ENCODE assay signal across 15 cellular contexts in genomic region chr2:42965196-42965595, GRCh38.
DNase-seq lines count a peak whose midpoint lies in the region; ATAC-seq and TF ChIP-seq lines count a peak whose summit lies in the region.
"Had no signal": no experiment of that assay in that cellular context is flagged by ENCODE, and none has a peak within 500 bp of the region (broad histone marks: within the 10 kb centered on the region; RNA-seq: fewer than 3 reads in every experiment).

No MANE protein-coding gene starts in this region.

- H3K27ac ChIP-seq in left ventricle myocardium inferior (replicated peaks) (peak overlapping the region; percentile 88), fibroblast of lung (ENCODE audit: insufficient read depth, low read length) (peak overlapping the region; percentile 69), sigmoid colon (peak overlapping the region in 3 of 4 donors; percentile 48 to 63 (median 55))
- H3K27ac ChIP-seq: SJSA1 had no signal

- H3K4me3 ChIP-seq in left ventricle myocardium inferior (no peak overlapping the region), fibroblast of lung (replicated peaks in 1 of 4; ENCODE audit: control extremely low read depth in 1 of 4, insufficient read depth in 1 of 4, low read depth in 3 of 4, low read length in 4 of 4) (no peak overlapping the region), sigmoid colon (no peak overlapping the region)
- H3K4me3 ChIP-seq: SJSA1, thyroid gland had no signal

- H3K27me3 ChIP-seq in left ventricle myocardium inferior (ENCODE audit: low read depth) (no peaks in the 10 kb centered on the region), fibroblast of lung (ENCODE audit: control insufficient read depth, insufficient read depth, low read length) (no peaks in the 10 kb centered on the region), sigmoid colon (no peaks in the 10 kb centered on the region)
- H3K27me3 ChIP-seq: SJSA1, thyroid gland had no signal

- no peak for ATAC-seq in left cardiac atrium
- ATAC-seq in activated CD8-positive, alpha-beta memory T cell treated with anti-CD3 and anti-CD28 coated beads, Interleukin-2, amount 10 ng/mL, durations not matched to agents 7 days and 5 days = no peak
- no peak for ATAC-seq in GM18907 (IDR thresholded peaks at IDR 0.05; ENCODE audit: unreplicated experiment)
- ATAC-seq in GM18505 (IDR thresholded peaks at IDR 0.05; ENCODE audit: unreplicated experiment) = no peak
- ATAC-seq: activated CD4-positive, CD25-positive, alpha-beta regulatory T cell treated with anti-CD3 and anti-CD28 coated beads, Interleukin-2, amount 50 U/mL, for 24 hours had no signal

- no peak for TF ChIP-seq CTCF in left ventricle myocardium inferior (IDR thresholded peaks at IDR 0.05; ENCODE audit: borderline replicate concordance)
- no peak for TF ChIP-seq CTCF in fibroblast of lung (conservative IDR thresholded peaks at IDR 0.05 in 1 of 2, IDR thresholded peaks at IDR 0.05 in 1 of 2; ENCODE audit: low read depth in 1 of 2, low read length in 2 of 2)
- no peak for TF ChIP-seq CTCF in sigmoid colon (IDR thresholded peaks at IDR 0.05)

- WGBS in sigmoid colon, 2 donors = 91 to 96% methylated on average over 4 of the region's 4 CpGs

- CTCF ChIA-PET in activated CD8-positive, alpha-beta memory T cell treated with anti-CD3 and anti-CD28 coated beads, Interleukin-2, amount 10 ng/mL, durations not matched to agents 7 days and 5 days (lab: Charles Lee) = interaction anchor here (0.9 to 1.3 kb wide), 3 partner anchors 9 to 264 kb away, joined by 3 to 5 read pairs (median 4); no protein-coding TSS in a partner anchor

- no peaks in the 10 kb centered on the region for H3K9me3 ChIP-seq in left ventricle myocardium inferior (replicated peaks)
- no peaks in the 10 kb centered on the region for H3K9me3 ChIP-seq in fibroblast of lung (ENCODE audit: control insufficient read depth, insufficient read depth, low read depth, low read length)
- H3K9me3 ChIP-seq in sigmoid colon = no peaks in the 10 kb centered on the region
- H3K9me3 ChIP-seq: SJSA1, thyroid gland had no signal

- DNase-seq in left ventricle myocardium inferior (no peak), left cardiac atrium (no peak), fibroblast of lung (ENCODE audit: low read depth in 2 of 2) (peak in 1 of 2 donors; percentile 21), sigmoid colon (no peak), COLO829 (ENCODE audit: low spot score) (no peak)
- no peak for DNase-seq in activated CD8-positive, alpha-beta memory T cell treated with anti-CD3 and anti-CD28 coated beads, Interleukin-2, amount 10 ng/mL, durations not matched to agents 7 days and 5 days
- DNase-seq: activated gamma-delta T cell treated with Interleukin-2 at 50 U/mL for 16 hours, cortex of kidney, NCI-H1694, NCI-H446 had no signal

- TF ChIP-seq POLR2A in sigmoid colon (IDR thresholded peaks at IDR 0.05) = no peak
- TF ChIP-seq POLR2A in GM18505 (IDR thresholded peaks at IDR 0.05; ENCODE audit: borderline replicate concordance, extremely low read depth, insufficient read depth, insufficient read length) = no peak

- no peak overlapping the region for H3K27ac Mint-ChIP-seq in activated CD8-positive, alpha-beta memory T cell treated with anti-CD3 and anti-CD28 coated beads, Interleukin-2, amount 10 ng/mL, durations not matched to agents 7 days and 5 days

- peak overlapping the region; percentile 49 for H3K4me2 ChIP-seq in fibroblast of lung (ENCODE audit: extremely low read depth, insufficient read depth, low read length)

- intact Hi-C loops in left ventricle myocardium inferior (cut with micrococcal nuclease) (no loop called here), left cardiac atrium (cut with DNase I) (no loop called here), sigmoid colon (cut with DNase I) (no loop called here)

- no peak overlapping the region for H3K9ac ChIP-seq in fibroblast of lung (ENCODE audit: insufficient read depth, low read length)

- H3K9me3 Mint-ChIP-seq in activated CD8-positive, alpha-beta memory T cell treated with anti-CD3 and anti-CD28 coated beads, Interleukin-2, amount 10 ng/mL, durations not matched to agents 7 days and 5 days (ENCODE audit: low read depth) = no peaks in the 10 kb centered on the region

- H3K4me1 Mint-ChIP-seq in activated CD8-positive, alpha-beta memory T cell treated with anti-CD3 and anti-CD28 coated beads, Interleukin-2, amount 10 ng/mL, durations not matched to agents 7 days and 5 days = peaks cover 10% of the 10 kb centered on the region

- no peaks in the 10 kb centered on the region for H3K36me3 ChIP-seq in left ventricle myocardium inferior
- no peaks in the 10 kb centered on the region for H3K36me3 ChIP-seq in fibroblast of lung (ENCODE audit: control insufficient read depth, insufficient read depth, low read length)
- H3K36me3 ChIP-seq in sigmoid colon = no peaks in the 10 kb centered on the region
- H3K36me3 ChIP-seq: SJSA1, thyroid gland had no signal

- H4K20me1 ChIP-seq in fibroblast of lung (ENCODE audit: control insufficient read depth, extremely low read depth, insufficient read depth, low read length) = no peaks in the 10 kb centered on the region

- H3K36me3 Mint-ChIP-seq in activated CD8-positive, alpha-beta memory T cell treated with anti-CD3 and anti-CD28 coated beads, Interleukin-2, amount 10 ng/mL, durations not matched to agents 7 days and 5 days = no peaks in the 10 kb centered on the region

- H2AFZ ChIP-seq in fibroblast of lung (ENCODE audit: low read length) = no peak overlapping the region

- H3K79me2 ChIP-seq in fibroblast of lung (ENCODE audit: control insufficient read depth, insufficient read depth, low read length) = no peaks in the 10 kb centered on the region

- no peak for TF ChIP-seq EP300 in sigmoid colon (IDR thresholded peaks at IDR 0.05)

- H3K27me3 Mint-ChIP-seq in activated CD8-positive, alpha-beta memory T cell treated with anti-CD3 and anti-CD28 coated beads, Interleukin-2, amount 10 ng/mL, durations not matched to agents 7 days and 5 days = peaks cover 9% of the 10 kb centered on the region

- H3K4me1 ChIP-seq in left ventricle myocardium inferior = peaks cover 66% of the 10 kb centered on the region
- H3K4me1 ChIP-seq in fibroblast of lung (ENCODE audit: control insufficient read depth, extremely low read depth, insufficient read depth, low read length) = peaks cover 45% of the 10 kb centered on the region
- peaks cover 0 to 57% (median 41%) of the 10 kb centered on the region in 4 donors for H3K4me1 ChIP-seq in sigmoid colon

- no peak overlapping the region for H3K4me3 Mint-ChIP-seq in activated CD8-positive, alpha-beta memory T cell treated with anti-CD3 and anti-CD28 coated beads, Interleukin-2, amount 10 ng/mL, durations not matched to agents 7 days and 5 days
